Comparison of ENCODE assay signal across 14 cellular contexts in the genomic region with DNA sequence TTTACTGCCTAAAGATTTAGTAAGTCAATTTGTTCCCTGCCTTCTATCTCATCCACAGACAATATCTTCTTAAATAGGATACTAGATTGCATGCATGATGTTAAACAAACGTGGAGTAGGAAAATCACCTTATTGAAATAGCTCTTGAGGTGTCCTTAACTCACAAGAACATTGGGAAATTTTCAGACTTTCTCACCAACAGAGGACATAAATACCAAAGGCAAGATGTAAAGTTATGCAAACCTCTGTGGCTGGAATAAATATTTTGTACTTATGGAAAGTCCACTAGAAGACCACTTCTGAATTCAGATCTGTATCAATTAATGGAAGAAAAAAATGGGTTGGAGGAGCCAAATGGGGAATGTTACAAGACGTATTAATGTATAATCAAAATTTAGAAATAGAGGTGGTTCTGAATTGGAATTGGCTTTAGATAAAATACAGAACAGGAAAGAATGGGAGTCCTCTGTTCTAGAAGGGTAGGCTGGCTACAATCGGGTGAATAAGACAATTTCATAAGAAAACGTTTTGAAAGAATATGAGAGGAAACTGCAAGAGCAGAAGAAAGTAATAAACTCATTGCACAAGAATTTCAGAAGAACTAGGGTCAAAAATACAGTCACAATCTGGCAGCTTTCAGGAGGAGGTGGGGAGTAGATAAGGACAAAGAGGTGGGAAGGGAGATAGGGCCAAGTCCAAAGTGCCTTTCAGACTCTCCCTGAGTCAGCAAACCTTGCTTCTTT.
A peak's percentile ranks its signal among the peaks of the same experiment; 100 is the strongest.
DNase-seq lines count a peak whose midpoint lies in the region; ATAC-seq and TF ChIP-seq lines count a peak whose summit lies in the region.
"Had no signal": no experiment of that assay in that cellular context is flagged by ENCODE, and none has a peak within 500 bp of the region (broad histone marks: within the 10 kb centered on the region; RNA-seq: fewer than 3 reads in every experiment).

No MANE protein-coding gene starts in this region.

- no peak overlapping the region for H2BK120ac ChIP-seq in mesendoderm (ENCODE audit: low read depth, low read length)

- peaks cover 0 to 11% (median 7%) of the 10 kb centered on the region in 5 donors for H3K27me3 Mint-ChIP-seq in naive thymus-derived CD4-positive, alpha-beta T cell

- no peak overlapping the region for H3K4me3 Mint-ChIP-seq in naive thymus-derived CD4-positive, alpha-beta T cell

- H3K9me3 ChIP-seq in naive thymus-derived CD4-positive, alpha-beta T cell (ENCODE audit: control insufficient read depth in 2 of 3, low read length in 3 of 3), result no peaks in the 10 kb centered on the region
- H3K9me3 ChIP-seq: ovary, SJCRH30 had no signal

- H2AK5ac ChIP-seq in mesendoderm (ENCODE audit: low read length), result no peak overlapping the region

- H3K79me2 ChIP-seq in mesendoderm (ENCODE audit: control insufficient read depth, insufficient read depth, low read length), result no peaks in the 10 kb centered on the region

- no peak overlapping the region for H3K18ac ChIP-seq in mesendoderm (ENCODE audit: low read length)

- no peak overlapping the region for H3K9ac ChIP-seq in mesendoderm (ENCODE audit: low read length)

- no peak overlapping the region for H2BK5ac ChIP-seq in mesendoderm (ENCODE audit: low read length)

- no peak overlapping the region for H2BK15ac ChIP-seq in mesendoderm (replicated peaks; ENCODE audit: low read depth)

- intact Hi-C loops in naive thymus-derived CD4-positive, alpha-beta T cell (cut with micrococcal nuclease), result no loop called here

- H3K4me3 ChIP-seq in AG09309 (ENCODE audit: control insufficient read depth, low read depth, low read length) (no peak overlapping the region), choroid plexus epithelial cell (ENCODE audit: low read depth, low read length) (no peak overlapping the region), mesendoderm (ENCODE audit: low read length) (no peak overlapping the region)
- H3K4me3 ChIP-seq in naive thymus-derived CD4-positive, alpha-beta T cell (ENCODE audit: low read length), result no peak overlapping the region
- H3K4me3 ChIP-seq: ovary, SJCRH30 had no signal

- H3K79me1 ChIP-seq in mesendoderm (ENCODE audit: low read length), result no peaks in the 10 kb centered on the region

- CTCF ChIA-PET in naive thymus-derived CD4-positive, alpha-beta T cell (lab: Charles Lee), result no interaction called here

- no peak overlapping the region for H4K5ac ChIP-seq in mesendoderm (ENCODE audit: low read length)

- no peak overlapping the region for H3K4ac ChIP-seq in mesendoderm (ENCODE audit: low read depth, low read length)

- no peak overlapping the region for H3K4me2 ChIP-seq in mesendoderm (ENCODE audit: low read length)

- H3K36me3 Mint-ChIP-seq in naive thymus-derived CD4-positive, alpha-beta T cell, result no peaks in the 10 kb centered on the region
- H3K36me3 Mint-ChIP-seq: activated naive CD4-positive, alpha-beta T cell treated with anti-CD3 and anti-CD28 coated beads, Interleukin-2, amount 50 U/mL, for 72 hours had no signal

- TF ChIP-seq CTCF in AG09309 (IDR thresholded peaks at IDR 0.05; ENCODE audit: control insufficient read depth, insufficient read depth, low read depth, low read length, missing control alignments) (no peak), choroid plexus epithelial cell (conservative IDR thresholded peaks at IDR 0.05; ENCODE audit: low read depth, low read length) (no peak)

- H3K27me3 ChIP-seq in mesendoderm (ENCODE audit: insufficient read depth, low read length, poor library complexity), result no peaks in the 10 kb centered on the region
- H3K27me3 ChIP-seq in naive thymus-derived CD4-positive, alpha-beta T cell (ENCODE audit: control insufficient read depth in 2 of 2, insufficient read depth in 2 of 2, low read length in 2 of 2), result no peaks in the 10 kb centered on the region
- H3K27me3 ChIP-seq: ovary, SJCRH30 had no signal

- no peak overlapping the region for H3K56ac ChIP-seq in mesendoderm (ENCODE audit: low read length)

- WGBS in mesendoderm (ENCODE audit: extremely low coverage, insufficient coverage, low lambda C conversion rate), result no CpG with 5 or more reads among the region's 4 CpGs

- no peaks in the 10 kb centered on the region for H3K36me3 ChIP-seq in mesendoderm (ENCODE audit: control insufficient read depth, insufficient read depth, low read length)
- H3K36me3 ChIP-seq in naive thymus-derived CD4-positive, alpha-beta T cell (ENCODE audit: control insufficient read depth in 2 of 3, insufficient read depth in 3 of 3, low read length in 3 of 3), result no peaks in the 10 kb centered on the region
- H3K36me3 ChIP-seq: ovary, SJCRH30 had no signal

- ATAC-seq in HG03571 (IDR thresholded peaks at IDR 0.05; ENCODE audit: unreplicated experiment) (no peak), GM19035 (IDR thresholded peaks at IDR 0.05; ENCODE audit: unreplicated experiment) (no peak)
- ATAC-seq in naive thymus-derived CD4-positive, alpha-beta T cell, result no peak
- ATAC-seq: activated naive CD4-positive, alpha-beta T cell treated with anti-CD3 and anti-CD28 coated beads, Interleukin-2, amount 50 U/mL, for 72 hours had no signal

- H3K4me1 Mint-ChIP-seq in naive thymus-derived CD4-positive, alpha-beta T cell, result peaks cover 0 to 11% (median 8%) of the 10 kb centered on the region in 7 donors

- H3K4me1 ChIP-seq in mesendoderm (ENCODE audit: control insufficient read depth, low read depth, low read length), result no peaks in the 10 kb centered on the region
- no peaks in the 10 kb centered on the region for H3K4me1 ChIP-seq in naive thymus-derived CD4-positive, alpha-beta T cell (ENCODE audit: control insufficient read depth in 2 of 2, insufficient read depth in 2 of 2, low read length in 2 of 2)
- H3K4me1 ChIP-seq: SJCRH30 had no signal

- peak; percentile 77 for DNase-seq in AG09309 (ENCODE audit: low read depth)
- DNase-seq in MV-4-11 (lab: John Stamatoyannopoulos, UW), result peak; percentile 71
- DNase-seq in choroid plexus epithelial cell (ENCODE audit: low read depth), result peak; percentile 94
- peak; percentile 47 for DNase-seq in mesendoderm
- no peak for DNase-seq in naive thymus-derived CD4-positive, alpha-beta T cell
- DNase-seq in activated CD4-positive, CD25-positive, alpha-beta regulatory T cell (lab: John Stamatoyannopoulos, UW), result no peak
- DNase-seq: activated CD4-positive, alpha-beta T cell treated with anti-CD3 and anti-CD28 coated beads, Interleukin-2, amount 50 U/mL, for 1 hour; C1 segment of cervical spinal cord; NCI-H510A treated with DMSO at 0.1 percent for 48 hours; SJCRH30 had no signal

- no peak overlapping the region for H4K8ac ChIP-seq in mesendoderm (ENCODE audit: low read depth, low read length)

- no peak overlapping the region for H3K23ac ChIP-seq in mesendoderm (ENCODE audit: low read length)

- POLR2A ChIA-PET in naive thymus-derived CD4-positive, alpha-beta T cell (lab: Charles Lee), result no interaction called here

- H3K27ac ChIP-seq in mesendoderm (ENCODE audit: low read depth, low read length), result no peak overlapping the region
- H3K27ac ChIP-seq in naive thymus-derived CD4-positive, alpha-beta T cell (ENCODE audit: low read depth, low read length), result no peak overlapping the region
- H3K27ac ChIP-seq: ovary, SJCRH30 had no signal

- H3K27ac Mint-ChIP-seq in naive thymus-derived CD4-positive, alpha-beta T cell, result no peak overlapping the region
- H3K27ac Mint-ChIP-seq: activated naive CD4-positive, alpha-beta T cell treated with anti-CD3 and anti-CD28 coated beads, Interleukin-2, amount 50 U/mL, for 72 hours had no signal

- H3K9me3 Mint-ChIP-seq in naive thymus-derived CD4-positive, alpha-beta T cell, result peaks cover 0 to 4% (median 0%) of the 10 kb centered on the region in 11 donors
- H3K9me3 Mint-ChIP-seq: activated naive CD4-positive, alpha-beta T cell treated with anti-CD3 and anti-CD28 coated beads, Interleukin-2, amount 50 U/mL, for 72 hours had no signal

Comparison
In these comparisons a context has a peak if more than half of its experiments do, and no peak if none do; other contexts are left out.
1. DNase-seq: peak in AG09309 (single experiment), MV-4-11 (single experiment), choroid plexus epithelial cell (single experiment) and mesendoderm (single experiment); none in naive thymus-derived CD4-positive, alpha-beta T cell (0 of 9) and activated CD4-positive, CD25-positive, alpha-beta regulatory T cell (0 of 4).